Comparison of ENCODE assay signal across 20 cellular contexts in the genomic region with DNA sequence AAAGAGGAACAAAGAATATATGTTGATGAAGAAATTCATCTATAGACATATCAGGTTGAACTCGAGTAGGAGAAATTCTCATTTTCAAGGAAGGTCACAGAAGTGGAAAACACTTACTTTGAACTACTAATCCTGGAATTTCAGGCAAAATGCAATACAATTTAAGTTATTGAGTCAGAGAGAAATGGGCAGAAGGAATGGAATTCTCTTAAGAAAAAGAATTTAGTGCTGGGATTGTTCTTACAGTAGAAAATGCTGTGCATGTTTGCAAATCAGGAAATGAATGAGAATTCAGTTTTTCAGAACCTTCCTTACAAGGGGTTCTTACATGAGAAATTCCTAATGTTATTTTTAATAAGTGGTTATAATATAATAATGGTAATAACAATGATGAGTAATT.
"Had no signal": no experiment of that assay in that cellular context is flagged by ENCODE, and none has a peak within 500 bp of the region (broad histone marks: within the 10 kb centered on the region; RNA-seq: fewer than 3 reads in every experiment).

No MANE protein-coding gene starts in this region.

- H3K36me3 ChIP-seq: adrenal gland, right atrium auricular region, suprapubic skin had no signal

- H3K27ac Mint-ChIP-seq: activated CD8-positive, alpha-beta memory T cell treated with anti-CD3 and anti-CD28 coated beads, Interleukin-2, amount 10 ng/mL, durations not matched to agents 7 days and 5 days; activated naive CD4-positive, alpha-beta T cell treated with anti-CD3 and anti-CD28 coated beads, Interleukin-2, amount 10 ng/mL, durations not matched to agents 7 days and 5 days; activated T-cell treated with anti-CD3 and anti-CD28 coated beads, Interleukin-2, amount 50 U/mL, for 24 hours; brain; dendritic cell treated with granulocyte-macrophage colony-stimulating factor and Interleukin-4, amounts not matched to agents 40 ng/mL and 50 ng/mL, for 4 days; endodermal cell; memory B cell; natural killer cell; type B pancreatic cell had no signal

- H3K4me3 ChIP-seq: adrenal gland, hepatocyte, right atrium auricular region, suprapubic skin had no signal

- H3K79me2 ChIP-seq: hepatocyte had no signal

- H3K27ac ChIP-seq: hepatocyte, suprapubic skin, VCaP had no signal

- H2AFZ ChIP-seq: hepatocyte had no signal

- H3K36me3 Mint-ChIP-seq: activated naive CD4-positive, alpha-beta T cell treated with anti-CD3 and anti-CD28 coated beads, Interleukin-2, amount 10 ng/mL, durations not matched to agents 7 days and 5 days; brain; memory B cell; natural killer cell; type B pancreatic cell had no signal

- H3K27me3 Mint-ChIP-seq: activated CD8-positive, alpha-beta memory T cell treated with anti-CD3 and anti-CD28 coated beads, Interleukin-2, amount 10 ng/mL, durations not matched to agents 7 days and 5 days; activated naive CD4-positive, alpha-beta T cell treated with anti-CD3 and anti-CD28 coated beads, Interleukin-2, amount 10 ng/mL, durations not matched to agents 7 days and 5 days; activated T-cell treated with anti-CD3 and anti-CD28 coated beads, Interleukin-2, amount 50 U/mL, for 24 hours; brain; central memory CD8-positive, alpha-beta T cell; dendritic cell treated with granulocyte-macrophage colony-stimulating factor and Interleukin-4, amounts not matched to agents 40 ng/mL and 50 ng/mL, for 4 days; memory B cell; type B pancreatic cell had no signal

- DNase-seq: activated CD4-positive, alpha-beta T cell treated with anti-CD3 and anti-CD28 coated beads for 1 hour; activated CD4-positive, alpha-beta T cell treated with anti-CD3 and anti-CD28 coated beads, Interleukin-2, amount 50 U/mL, for 48 hours; activated CD8-positive, alpha-beta memory T cell treated with anti-CD3 and anti-CD28 coated beads, Interleukin-2, amount 10 ng/mL, durations not matched to agents 7 days and 5 days; activated naive CD4-positive, alpha-beta T cell treated with anti-CD3 and anti-CD28 coated beads, Interleukin-2, amount 10 ng/mL, durations not matched to agents 7 days and 5 days; activated T-cell treated with anti-CD3 and anti-CD28 coated beads, Interleukin-2, amount 50 U/mL, for 24 hours; adrenal gland; endodermal cell; left ventricle myocardium superior; natural killer cell; small intestine; stimulated activated naive CD8-positive, alpha-beta T cell treated with anti-CD3 and anti-CD28 coated beads, Interleukin-15, Interleukin-2, amounts not matched to agents 100 U/mL and 50 U/mL, for 24 hours had no signal

- H3K4me3 Mint-ChIP-seq: activated CD8-positive, alpha-beta memory T cell treated with anti-CD3 and anti-CD28 coated beads, Interleukin-2, amount 10 ng/mL, durations not matched to agents 7 days and 5 days; activated naive CD4-positive, alpha-beta T cell treated with anti-CD3 and anti-CD28 coated beads, Interleukin-2, amount 10 ng/mL, durations not matched to agents 7 days and 5 days; activated T-cell treated with anti-CD3 and anti-CD28 coated beads, Interleukin-2, amount 50 U/mL, for 24 hours; brain; central memory CD8-positive, alpha-beta T cell; dendritic cell treated with granulocyte-macrophage colony-stimulating factor and Interleukin-4, amounts not matched to agents 40 ng/mL and 50 ng/mL, for 4 days; endodermal cell; memory B cell; natural killer cell; type B pancreatic cell had no signal

- H3K9me3 ChIP-seq: adrenal gland, right atrium auricular region, suprapubic skin had no signal

- H3K27me3 ChIP-seq: adrenal gland, hepatocyte, right atrium auricular region, suprapubic skin had no signal

- ATAC-seq: activated CD8-positive, alpha-beta memory T cell treated with anti-CD3 and anti-CD28 coated beads, Interleukin-2, amount 10 ng/mL, durations not matched to agents 7 days and 5 days; left ventricle myocardium superior; natural killer cell; stimulated activated naive CD8-positive, alpha-beta T cell treated with anti-CD3 and anti-CD28 coated beads, Interleukin-15, Interleukin-2, amounts not matched to agents 100 U/mL and 50 U/mL, for 24 hours had no signal

- H3K9me3 Mint-ChIP-seq: activated naive CD4-positive, alpha-beta T cell treated with anti-CD3 and anti-CD28 coated beads, Interleukin-2, amount 10 ng/mL, durations not matched to agents 7 days and 5 days; central memory CD8-positive, alpha-beta T cell; dendritic cell treated with granulocyte-macrophage colony-stimulating factor and Interleukin-4, amounts not matched to agents 40 ng/mL and 50 ng/mL, for 4 days; natural killer cell had no signal

- H3K4me1 Mint-ChIP-seq: brain; central memory CD8-positive, alpha-beta T cell; natural killer cell had no signal

- H3K4me2 ChIP-seq: hepatocyte had no signal
